Comparison of ENCODE assay signal across 8 cellular contexts in the genomic region with DNA sequence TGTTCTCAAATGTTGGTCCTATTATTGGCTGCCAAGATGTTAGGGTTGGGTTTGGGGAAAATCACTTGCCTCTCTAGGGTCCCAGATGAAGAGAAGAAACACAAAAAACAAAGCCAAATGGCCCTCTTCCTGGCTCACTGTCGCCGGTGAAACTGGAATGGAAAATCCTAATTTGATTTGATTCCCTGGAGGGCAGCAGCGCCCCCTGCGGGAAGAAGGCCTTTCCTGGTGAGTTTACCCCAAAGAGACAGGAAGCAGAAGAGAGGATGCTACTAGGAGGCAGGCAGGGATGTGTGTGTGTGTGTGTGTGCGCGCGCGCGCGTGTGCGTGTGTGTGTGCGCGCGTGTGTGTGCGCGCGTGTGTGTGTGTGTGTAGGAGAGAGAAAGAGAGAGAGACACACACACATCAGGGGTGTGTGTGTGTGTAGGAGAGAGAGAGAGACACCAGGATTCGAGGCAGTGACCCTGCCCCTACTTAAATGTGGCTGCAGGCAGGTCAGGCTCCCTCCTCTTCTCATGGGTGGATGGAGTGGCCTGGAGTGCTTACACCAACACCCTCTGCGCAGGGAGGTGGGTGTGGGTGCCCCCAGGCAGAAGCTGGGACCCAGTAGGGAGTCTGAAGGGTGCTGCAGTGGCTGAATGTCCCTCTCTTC. TPM values are rescaled to one million over a fixed set of nuclear protein-coding genes. Genes with fewer than 3 reads are reported as not detected.
DNase-seq lines count a peak whose midpoint lies in the region; ATAC-seq and TF ChIP-seq lines count a peak whose summit lies in the region.

No MANE protein-coding gene starts in this region.

- H3K9ac ChIP-seq in MM.1S (ENCODE audit: low read length), result no peak overlapping the region

- H3K9me3 Mint-ChIP-seq in activated T-helper 17 cell treated with anti-CD3 and anti-CD28 coated beads, Interleukin-2, amount 50 U/mL, for 72 hours, result no peaks in the 10 kb centered on the region

- H3K4me1 Mint-ChIP-seq in activated T-helper 17 cell treated with anti-CD3 and anti-CD28 coated beads, Interleukin-2, amount 50 U/mL, for 72 hours, result peaks cover 11% of the 10 kb centered on the region

- H3K4me1 ChIP-seq in MM.1S (ENCODE audit: low read length), result peaks cover 6% of the 10 kb centered on the region
- no peaks in the 10 kb centered on the region for H3K4me1 ChIP-seq in RWPE2 (ENCODE audit: insufficient read depth, poor library complexity, severe bottlenecking)
- peaks cover 27% of the 10 kb centered on the region for H3K4me1 ChIP-seq in osteoblast (ENCODE audit: insufficient read depth, low read length)
- peaks cover 12% of the 10 kb centered on the region for H3K4me1 ChIP-seq in testis

- no peaks in the 10 kb centered on the region for H3F3A ChIP-seq in MM.1S (ENCODE audit: insufficient read depth, low read length)

- H3K27me3 ChIP-seq in MM.1S (replicated peaks; ENCODE audit: insufficient read depth, low read length) (no peaks in the 10 kb centered on the region), RWPE2 (ENCODE audit: insufficient read depth, poor library complexity, severe bottlenecking) (no peaks in the 10 kb centered on the region), osteoblast (ENCODE audit: insufficient read depth, low read length) (no peaks in the 10 kb centered on the region), testis (no peaks in the 10 kb centered on the region)

- H3K27ac ChIP-seq in MM.1S (ENCODE audit: low read length) (no peak overlapping the region), RWPE2 (ENCODE audit: poor library complexity, severe bottlenecking) (no peak overlapping the region), osteoblast (ENCODE audit: low read depth, low read length) (no peak overlapping the region), testis (no peak overlapping the region)

- H2AFZ ChIP-seq in MM.1S (ENCODE audit: low read length), result 0 out of 2 replicates have a peak overlapping the region, but pooled peaks have one; percentile 46
- H2AFZ ChIP-seq in osteoblast (ENCODE audit: low read length), result no peak overlapping the region

- no peaks in the 10 kb centered on the region for H4K20me1 ChIP-seq in MM.1S (ENCODE audit: insufficient read depth, low read length)
- peaks cover under 1% of the 10 kb centered on the region for H4K20me1 ChIP-seq in osteoblast (ENCODE audit: insufficient read depth, low read length)

- no peak overlapping the region for H3K4me3 ChIP-seq in MM.1S (ENCODE audit: low read length)
- H3K4me3 ChIP-seq in RWPE2 (ENCODE audit: severe bottlenecking), result no peak overlapping the region
- H3K4me3 ChIP-seq in osteoblast (ENCODE audit: insufficient read depth, low read length), result no peak overlapping the region
- H3K4me3 ChIP-seq in testis, result no peak overlapping the region

- H3K9me2 ChIP-seq in MM.1S (replicated peaks; ENCODE audit: insufficient read depth, low read length), result no peaks in the 10 kb centered on the region

- ATAC-seq in RWPE2 (ENCODE audit: low read depth) (peak; percentile 58; the same call in 2 of the 3 replicates), HG03108 (IDR thresholded peaks at IDR 0.05; ENCODE audit: unreplicated experiment) (no peak)
- peak; percentile 59 for ATAC-seq in activated T-helper 17 cell treated with anti-CD3 and anti-CD28 coated beads, Interleukin-2, amount 50 U/mL, for 72 hours (replicated peaks)

- no peaks in the 10 kb centered on the region for H3K27me3 Mint-ChIP-seq in activated T-helper 17 cell treated with anti-CD3 and anti-CD28 coated beads, Interleukin-2, amount 50 U/mL, for 72 hours

- H3K9me3 ChIP-seq in MM.1S (replicated peaks; ENCODE audit: insufficient read depth, low read length) (no peaks in the 10 kb centered on the region), RWPE2 (ENCODE audit: severe bottlenecking) (peaks cover 3% of the 10 kb centered on the region), osteoblast (ENCODE audit: low read depth, low read length) (no peaks in the 10 kb centered on the region), testis (no peaks in the 10 kb centered on the region)

- 19 to 34% methylated on average over 19 of the region's 19 CpGs for WGBS in testis, 2 donors

- DNase-seq in DMS 273 (lab: John Stamatoyannopoulos, UW; ENCODE audit: unreplicated experiment) (peak; percentile 95), MM.1S (peak; percentile 61), RWPE2 (ENCODE audit: low spot score) (no peak), fibroblast of the conjunctiva (ENCODE audit: low read depth) (peak; percentile 59), osteoblast (ENCODE audit: insufficient read length, low spot score, missing footprints) (peak; percentile 97), testis (peak; percentile 90)

- intact Hi-C loops in testis (cut with DNase I; ENCODE audit: low total_unique reads), result no loop called here

- TF ChIP-seq CTCF in MM.1S (IDR thresholded peaks at IDR 0.05; ENCODE audit: low read length) (peak; percentile 76), RWPE2 (IDR thresholded peaks at IDR 0.05; ENCODE audit: poor library complexity, severe bottlenecking) (peak; percentile 79), osteoblast (IDR thresholded peaks at IDR 0.05; ENCODE audit: extremely low read depth, low read depth, low read length) (peak; percentile 85), testis (IDR thresholded peaks at IDR 0.05) (peak; percentile 62 to 87 (median 68))

- no peaks in the 10 kb centered on the region for H3K36me3 Mint-ChIP-seq in activated T-helper 17 cell treated with anti-CD3 and anti-CD28 coated beads, Interleukin-2, amount 50 U/mL, for 72 hours (ENCODE audit: low read depth)

- H3K27ac Mint-ChIP-seq in activated T-helper 17 cell treated with anti-CD3 and anti-CD28 coated beads, Interleukin-2, amount 50 U/mL, for 72 hours, result peak overlapping the region; percentile 47

- no peaks in the 10 kb centered on the region for H3K36me3 ChIP-seq in MM.1S (replicated peaks; ENCODE audit: insufficient read depth, low read length)
- no peaks in the 10 kb centered on the region for H3K36me3 ChIP-seq in RWPE2 (ENCODE audit: low read depth)
- H3K36me3 ChIP-seq in osteoblast (ENCODE audit: insufficient read depth, low read length), result peaks cover 3% of the 10 kb centered on the region
- no peaks in the 10 kb centered on the region for H3K36me3 ChIP-seq in testis (ENCODE audit: low read depth, missing control alignments)

- H3K79me2 ChIP-seq in MM.1S (ENCODE audit: low read length) (no peaks in the 10 kb centered on the region), osteoblast (ENCODE audit: insufficient read depth, low read length) (peaks cover 17% of the 10 kb centered on the region)

- no peak for TF ChIP-seq POLR2A in testis (IDR thresholded peaks at IDR 0.05)

- peak overlapping the region; percentile 61 for H3K4me3 Mint-ChIP-seq in activated T-helper 17 cell treated with anti-CD3 and anti-CD28 coated beads, Interleukin-2, amount 50 U/mL, for 72 hours

- H3K4me2 ChIP-seq in MM.1S (ENCODE audit: low read depth, low read length) (peak overlapping the region; percentile 9; the same call in 1 of the 2 replicates), osteoblast (ENCODE audit: insufficient read depth, low read length) (no peak overlapping the region)

RNA-seq across cellular contexts. Expression of a gene that starts 3.1 kb away (rescaled TPM):
- 10 to 100 TPM; 10.2 to 13.2 TPM for total RNA-seq in activated T-helper 17 cell treated with anti-CD3 and anti-CD28 coated beads, Interleukin-2, amount 50 U/mL, for 72 hours
- total RNA-seq in osteoblast (33.7 and 45.1 TPM in 2 replicates), testis (10 to 100 TPM; 17.2 to 29.8 TPM)
- polyA plus RNA-seq in testis (ENCODE audit: insufficient read depth, low read depth, low replicate concordance), result 30.7 TPM

RNA-seq across cellular contexts. Expression of a gene that starts 22.8 kb away (rescaled TPM):
- total RNA-seq in activated T-helper 17 cell treated with anti-CD3 and anti-CD28 coated beads, Interleukin-2, amount 50 U/mL, for 72 hours, result 10 to 100 TPM; 39.6 to 58.8 TPM
- 46.6 and 47.4 TPM in 2 replicates for total RNA-seq in osteoblast
- 100 to 1,000 TPM; 148 to 166 TPM for total RNA-seq in testis
- 253 TPM for polyA plus RNA-seq in testis (ENCODE audit: insufficient read depth, low read depth, low replicate concordance)
